In genomic region chr7:104985259-104985617, GRCh38 we compare ENCODE assay signal across 9 cellular contexts. TPM values are rescaled to one million over a fixed set of nuclear protein-coding genes. Genes with fewer than 3 reads are reported as not detected.
DNase-seq lines count a peak whose midpoint lies in the region; TF ChIP-seq lines count a peak whose summit lies in the region.
"Had no signal": no experiment of that assay in that cellular context is flagged by ENCODE, and none has a peak within 500 bp of the region (broad histone marks: within the 10 kb centered on the region; RNA-seq: fewer than 3 reads in every experiment).

No MANE protein-coding gene starts in this region.

- peaks cover 32% of the 10 kb centered on the region for H3K36me3 ChIP-seq in OCI-LY7 (ENCODE audit: insufficient read depth, low read length)
- H3K36me3 ChIP-seq in sigmoid colon: no peaks in the 10 kb centered on the region

- H3K4me3 Mint-ChIP-seq in endothelial cell (ENCODE audit: unreplicated experiment): peak overlapping the region; percentile 98

- H3K9me3 ChIP-seq in OCI-LY7 (ENCODE audit: low read length) (no peaks in the 10 kb centered on the region), sigmoid colon (no peaks in the 10 kb centered on the region)

- TF ChIP-seq POLR2A in sigmoid colon (IDR thresholded peaks at IDR 0.05): no peak

- H3K9me2 ChIP-seq in OCI-LY7 (ENCODE audit: insufficient read depth, low read length): no peaks in the 10 kb centered on the region

- H4K20me1 ChIP-seq in OCI-LY7 (ENCODE audit: insufficient read depth, low read length): peaks cover 26% of the 10 kb centered on the region; the same call in 1 of the 2 replicates

- WGBS in sigmoid colon, 2 donors: 17 to 45% methylated on average over 1 of the region's 1 CpG

- peak overlapping the region; percentile 100 for H3K27ac Mint-ChIP-seq in endothelial cell (ENCODE audit: unreplicated experiment)

- H3K4me1 Mint-ChIP-seq in endothelial cell (ENCODE audit: unreplicated experiment): peaks cover 38% of the 10 kb centered on the region

- peak; percentile 35 for DNase-seq in NCI-H1105 treated with DMSO at 0.1 percent for 48 hours (lab: John Stamatoyannopoulos, UW)
- DNase-seq in NCI-H1105 (lab: John Stamatoyannopoulos, UW): no peak
- no peak for DNase-seq in OCI-LY7 (ENCODE audit: low spot score)
- no peak for DNase-seq in endothelial cell (ENCODE audit: low spot score)
- DNase-seq in sigmoid colon: no peak
- DNase-seq in UCSD-AML1 (lab: John Stamatoyannopoulos, UW; ENCODE audit: unreplicated experiment): no peak
- DNase-seq in NCI-H2227 treated with DMSO at 0.1 percent for 48 hours (lab: John Stamatoyannopoulos, UW): no peak
- DNase-seq in NCI-H2029 (lab: John Stamatoyannopoulos, UW): no peak

- no peak for TF ChIP-seq EP300 in sigmoid colon (IDR thresholded peaks at IDR 0.05)

- peaks cover 4% of the 10 kb centered on the region for H3K27me3 Mint-ChIP-seq in endothelial cell (ENCODE audit: unreplicated experiment)

- H3K4me3 ChIP-seq in OCI-LY7 (ENCODE audit: low read depth, low read length, poor library complexity, severe bottlenecking): peak overlapping the region; percentile 72
- no peak overlapping the region for H3K4me3 ChIP-seq in sigmoid colon
- H3K4me3 ChIP-seq: lung had no signal

- no TSS peak for BruUV-seq in OCI-LY7 (replicated peaks; lab: Mats Ljungman, UMichigan)

- peak overlapping the region; percentile 90 for H3K4me2 ChIP-seq in OCI-LY7 (ENCODE audit: low read length)

- H3K4me1 ChIP-seq in OCI-LY7 (ENCODE audit: insufficient read depth, low read length, poor library complexity, severe bottlenecking) (peaks cover 72% of the 10 kb centered on the region), sigmoid colon (peaks cover 0 to 62% (median 43%) of the 10 kb centered on the region in 4 donors)

- no peaks in the 10 kb centered on the region for H3K27me3 ChIP-seq in sigmoid colon

- POLR2A ChIA-PET in OCI-LY7 (lab: Charles Lee): interaction anchor here (1.0 to 4.8 kb wide), 8 partner anchors 13 to 60 kb away, joined by 3 to 32 read pairs (median 3); no protein-coding TSS in a partner anchor

- peaks cover 33% of the 10 kb centered on the region for H3K79me2 ChIP-seq in OCI-LY7 (ENCODE audit: insufficient read depth, low read depth, low read length)

- TF ChIP-seq CTCF in OCI-LY7 (conservative IDR thresholded peaks at IDR 0.05; ENCODE audit: low read length) (no peak), endothelial cell (IDR thresholded peaks at IDR 0.05; ENCODE audit: unreplicated experiment) (no peak), sigmoid colon (IDR thresholded peaks at IDR 0.05) (no peak)

- CTCF ChIA-PET in OCI-LY7 (lab: Charles Lee; ENCODE audit: unreplicated experiment): no interaction called here

- intact Hi-C loops in OCI-LY7 (cut with micrococcal nuclease; ENCODE audit: unreplicated experiment) (no loop called here), sigmoid colon (cut with DNase I) (loop anchor here (5.0 to 10.0 kb wide), 2 partner anchors 350 to 402 kb away; partner anchors contain the start of gene SRPK2)

- peak overlapping the region; percentile 80 for H3K27ac ChIP-seq in OCI-LY7 (ENCODE audit: low read depth, low read length, poor library complexity, severe bottlenecking)
- H3K27ac ChIP-seq in sigmoid colon: peak overlapping the region; percentile 93 to 97 (median 96)

- no peaks in the 10 kb centered on the region for H3K36me3 Mint-ChIP-seq in endothelial cell (ENCODE audit: low read depth, unreplicated experiment)

- H3K9me3 Mint-ChIP-seq in endothelial cell (ENCODE audit: unreplicated experiment): no peaks in the 10 kb centered on the region

- H2AFZ ChIP-seq in OCI-LY7 (ENCODE audit: low read length): no peak overlapping the region

RNA-seq across cellular contexts. Expression of gene KMT2E, which starts 28.8 kb away (rescaled TPM):
- 50.1 and 52.5 TPM in 2 replicates for total RNA-seq in OCI-LY7 (2014; rRNA removed; shearing (Covaris generic))
- total RNA-seq in OCI-LY7 (2022) (68.0 and 72.8 TPM in 2 replicates), endothelial cell (ENCODE audit: unreplicated experiment) (71.0 TPM), sigmoid colon (100 to 1,000 TPM in 3 of 4 donors, 10 to 100 TPM in 1; 84.7 to 109 (median 104) TPM)
- polyA plus RNA-seq in sigmoid colon: 10 to 100 TPM; 20.6 to 38.7 (median 26.4) TPM
